ENCODE assay signal across 15 cellular contexts in the genomic region with DNA sequence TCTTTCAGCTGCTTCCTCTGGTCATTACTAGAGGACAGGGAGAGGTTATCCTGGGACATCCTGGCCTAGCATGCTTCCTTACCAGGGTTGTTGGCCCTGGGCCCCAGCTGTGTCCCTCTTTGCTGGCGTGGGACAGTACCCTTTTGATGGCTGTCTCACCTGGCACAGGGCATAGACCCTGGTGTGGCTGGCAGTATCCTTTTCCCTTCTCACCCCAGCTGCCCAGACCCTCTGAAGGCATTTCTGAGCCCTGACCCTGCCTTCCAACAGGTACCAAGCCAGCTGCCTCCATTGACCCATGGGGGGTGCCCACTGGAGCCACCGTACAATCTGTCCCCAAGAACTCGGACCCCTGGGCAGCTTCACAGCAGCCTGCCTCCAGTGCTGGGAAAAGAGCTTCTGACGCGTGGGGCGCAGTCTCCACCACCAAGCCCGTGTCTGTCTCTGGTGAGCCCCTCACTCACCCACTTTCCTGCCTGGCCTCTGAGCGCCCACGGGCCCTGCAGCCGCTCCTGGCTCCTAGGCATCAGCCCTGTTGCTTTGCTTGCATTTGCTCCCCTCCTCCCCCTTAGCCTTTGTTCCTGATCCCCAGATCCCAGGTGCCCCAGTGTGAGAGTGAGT. TPM values are rescaled to one million over a fixed set of nuclear protein-coding genes. Genes with fewer than 3 reads are reported as not detected.
"Had no signal": no experiment of that assay in that cellular context is flagged by ENCODE, and none has a peak within 500 bp of the region (broad histone marks: within the 10 kb centered on the region; RNA-seq: fewer than 3 reads in every experiment).

No MANE protein-coding gene starts in this region.

- H3K4me1 ChIP-seq: parathyroid adenoma, suprapubic skin had no signal

- H3K4me3 ChIP-seq: suprapubic skin had no signal

- H3K27me3 ChIP-seq: suprapubic skin had no signal

- ATAC-seq: activated CD8-positive, alpha-beta T cell treated with anti-CD3 and anti-CD28 coated beads, Interleukin-2, amount 10 ng/mL, durations not matched to agents 7 days and 5 days; naive thymus-derived CD4-positive, alpha-beta T cell had no signal

- H2AFZ ChIP-seq: parathyroid adenoma had no signal

- DNase-seq: activated CD8-positive, alpha-beta memory T cell treated with anti-CD3 and anti-CD28 coated beads, Interleukin-2, amount 50 U/mL, for 4 hours; activated CD8-positive, alpha-beta T cell treated with anti-CD3 and anti-CD28 coated beads, Interleukin-2, amount 10 ng/mL, durations not matched to agents 7 days and 5 days; activated naive CD4-positive, alpha-beta T cell; activated naive CD8-positive, alpha-beta T cell treated with anti-CD3 and anti-CD28 coated beads, Interleukin-2, amount 10 ng/mL, durations not matched to agents 7 days and 5 days; effector CD8-positive, alpha-beta T cell; foreskin fibroblast; kidney glomerular epithelial cell; naive thymus-derived CD4-positive, alpha-beta T cell; small intestine; trophoblast cell had no signal

- H3K9me3 ChIP-seq: neutrophil, suprapubic skin had no signal

- H3K36me3 ChIP-seq: neutrophil had no signal

- H3K9ac ChIP-seq: parathyroid adenoma had no signal

- H3K79me2 ChIP-seq: parathyroid adenoma had no signal

- H3K27ac ChIP-seq: neutrophil, parathyroid adenoma had no signal

- FAIRE-seq: endothelial cell of umbilical vein, small intestine had no signal

RNA-seq across cellular contexts. Expression of gene MFAP4, which starts 58.4 kb away (rescaled TPM):
- total RNA-seq: activated CD8-positive, alpha-beta T cell treated with anti-CD3 and anti-CD28 coated beads, Interleukin-2, amount 10 ng/mL, durations not matched to agents 7 days and 5 days; activated naive CD8-positive, alpha-beta T cell treated with anti-CD3 and anti-CD28 coated beads, Interleukin-2, amount 10 ng/mL, durations not matched to agents 7 days and 5 days; endothelial cell of umbilical vein; mononuclear cell; naive thymus-derived CD4-positive, alpha-beta T cell had no signal
- polyA plus RNA-seq: endothelial cell of umbilical vein; naive thymus-derived CD4-positive, alpha-beta T cell had no signal
